In the genomic region with DNA sequence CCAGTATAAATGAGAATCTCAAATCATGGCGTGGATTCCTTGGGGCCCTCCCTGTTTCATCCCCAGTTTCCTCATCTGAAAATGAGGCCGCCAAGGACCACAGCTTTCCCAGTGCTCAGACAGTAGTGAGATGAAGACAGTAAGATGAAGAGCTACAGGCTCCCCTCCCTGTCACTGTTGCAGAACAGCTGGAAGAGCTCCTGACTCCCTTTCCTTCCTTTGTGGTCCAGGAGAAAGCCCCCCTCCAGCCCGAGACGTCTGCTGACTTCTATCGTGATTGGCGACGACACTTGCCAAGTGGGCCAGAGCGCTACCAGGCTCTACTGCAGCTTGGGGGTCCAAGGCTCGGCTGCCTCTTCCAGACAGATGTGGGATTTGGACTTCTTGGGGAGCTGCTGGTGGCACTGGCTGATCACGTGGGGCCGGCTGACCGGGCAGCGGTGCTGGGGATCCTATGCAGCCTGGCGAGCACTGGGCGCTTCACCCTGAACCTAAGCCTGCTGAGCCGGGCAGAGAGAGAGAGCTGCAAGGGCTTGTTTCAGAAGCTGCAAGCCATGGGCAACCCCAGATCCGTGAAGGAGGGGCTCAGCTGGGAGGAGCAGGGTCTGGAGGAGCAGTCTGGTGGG, we compare ENCODE assay signal across 1 cellular context.
TF ChIP-seq lines count a peak whose summit lies in the region.

No MANE protein-coding gene starts in this region.

TF ChIP-seq in K562, 482 proteins besides CTCF, POLR2A, EP300 and RAD21:
- TF ChIP-seq, protein P1, sequence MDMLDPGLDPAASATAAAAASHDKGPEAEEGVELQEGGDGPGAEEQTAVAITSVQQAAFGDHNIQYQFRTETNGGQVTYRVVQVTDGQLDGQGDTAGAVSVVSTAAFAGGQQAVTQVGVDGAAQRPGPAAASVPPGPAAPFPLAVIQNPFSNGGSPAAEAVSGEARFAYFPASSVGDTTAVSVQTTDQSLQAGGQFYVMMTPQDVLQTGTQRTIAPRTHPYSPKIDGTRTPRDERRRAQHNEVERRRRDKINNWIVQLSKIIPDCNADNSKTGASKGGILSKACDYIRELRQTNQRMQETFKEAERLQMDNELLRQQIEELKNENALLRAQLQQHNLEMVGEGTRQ (CRISPR knock-in tag; IDR thresholded peaks at IDR 0.05), result 0 out of 2 replicates have a peak, but pooled peaks have one; percentile 2
- TF ChIP-seq SIRT6 (IDR thresholded peaks at IDR 0.05; ENCODE audit: low read depth, low read length) (no peak), ZBTB5 (IDR thresholded peaks at IDR 0.05) (no peak), ZNF696 (CRISPR knock-in tag; conservative IDR thresholded peaks at IDR 0.05) (no peak), SMAD2 (IDR thresholded peaks at IDR 0.05; ENCODE audit: low read depth, low read length) (no peak), ZNF282 (CRISPR knock-in tag; IDR thresholded peaks at IDR 0.05) (no peak), ELF1 (tag; IDR thresholded peaks at IDR 0.05) (no peak), ZNF398 (CRISPR knock-in tag; IDR thresholded peaks at IDR 0.05) (no peak)
- TF ChIP-seq, protein P2, sequence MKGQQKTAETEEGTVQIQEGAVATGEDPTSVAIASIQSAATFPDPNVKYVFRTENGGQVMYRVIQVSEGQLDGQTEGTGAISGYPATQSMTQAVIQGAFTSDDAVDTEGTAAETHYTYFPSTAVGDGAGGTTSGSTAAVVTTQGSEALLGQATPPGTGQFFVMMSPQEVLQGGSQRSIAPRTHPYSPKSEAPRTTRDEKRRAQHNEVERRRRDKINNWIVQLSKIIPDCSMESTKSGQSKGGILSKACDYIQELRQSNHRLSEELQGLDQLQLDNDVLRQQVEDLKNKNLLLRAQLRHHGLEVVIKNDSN (CRISPR knock-in tag; IDR thresholded peaks at IDR 0.05), result 0 out of 2 replicates have a peak, but pooled peaks have one; percentile 19
- TF ChIP-seq, protein P3, sequence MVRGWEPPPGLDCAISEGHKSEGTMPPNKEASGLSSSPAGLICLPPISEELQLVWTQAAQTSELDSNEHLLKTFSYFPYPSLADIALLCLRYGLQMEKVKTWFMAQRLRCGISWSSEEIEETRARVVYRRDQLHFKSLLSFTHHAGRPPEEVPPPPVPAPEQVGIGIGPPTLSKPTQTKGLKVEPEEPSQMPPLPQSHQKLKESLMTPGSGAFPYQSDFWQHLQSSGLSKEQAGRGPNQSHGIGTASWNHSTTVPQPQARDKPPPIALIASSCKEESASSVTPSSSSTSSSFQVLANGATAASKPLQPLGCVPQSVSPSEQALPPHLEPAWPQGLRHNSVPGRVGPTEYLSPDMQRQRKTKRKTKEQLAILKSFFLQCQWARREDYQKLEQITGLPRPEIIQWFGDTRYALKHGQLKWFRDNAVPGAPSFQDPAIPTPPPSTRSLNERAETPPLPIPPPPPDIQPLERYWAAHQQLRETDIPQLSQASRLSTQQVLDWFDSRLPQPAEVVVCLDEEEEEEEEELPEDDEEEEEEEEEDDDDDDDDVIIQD (CRISPR knock-in tag; IDR thresholded peaks at IDR 0.05), result no peak
- TF ChIP-seq, protein P4, sequence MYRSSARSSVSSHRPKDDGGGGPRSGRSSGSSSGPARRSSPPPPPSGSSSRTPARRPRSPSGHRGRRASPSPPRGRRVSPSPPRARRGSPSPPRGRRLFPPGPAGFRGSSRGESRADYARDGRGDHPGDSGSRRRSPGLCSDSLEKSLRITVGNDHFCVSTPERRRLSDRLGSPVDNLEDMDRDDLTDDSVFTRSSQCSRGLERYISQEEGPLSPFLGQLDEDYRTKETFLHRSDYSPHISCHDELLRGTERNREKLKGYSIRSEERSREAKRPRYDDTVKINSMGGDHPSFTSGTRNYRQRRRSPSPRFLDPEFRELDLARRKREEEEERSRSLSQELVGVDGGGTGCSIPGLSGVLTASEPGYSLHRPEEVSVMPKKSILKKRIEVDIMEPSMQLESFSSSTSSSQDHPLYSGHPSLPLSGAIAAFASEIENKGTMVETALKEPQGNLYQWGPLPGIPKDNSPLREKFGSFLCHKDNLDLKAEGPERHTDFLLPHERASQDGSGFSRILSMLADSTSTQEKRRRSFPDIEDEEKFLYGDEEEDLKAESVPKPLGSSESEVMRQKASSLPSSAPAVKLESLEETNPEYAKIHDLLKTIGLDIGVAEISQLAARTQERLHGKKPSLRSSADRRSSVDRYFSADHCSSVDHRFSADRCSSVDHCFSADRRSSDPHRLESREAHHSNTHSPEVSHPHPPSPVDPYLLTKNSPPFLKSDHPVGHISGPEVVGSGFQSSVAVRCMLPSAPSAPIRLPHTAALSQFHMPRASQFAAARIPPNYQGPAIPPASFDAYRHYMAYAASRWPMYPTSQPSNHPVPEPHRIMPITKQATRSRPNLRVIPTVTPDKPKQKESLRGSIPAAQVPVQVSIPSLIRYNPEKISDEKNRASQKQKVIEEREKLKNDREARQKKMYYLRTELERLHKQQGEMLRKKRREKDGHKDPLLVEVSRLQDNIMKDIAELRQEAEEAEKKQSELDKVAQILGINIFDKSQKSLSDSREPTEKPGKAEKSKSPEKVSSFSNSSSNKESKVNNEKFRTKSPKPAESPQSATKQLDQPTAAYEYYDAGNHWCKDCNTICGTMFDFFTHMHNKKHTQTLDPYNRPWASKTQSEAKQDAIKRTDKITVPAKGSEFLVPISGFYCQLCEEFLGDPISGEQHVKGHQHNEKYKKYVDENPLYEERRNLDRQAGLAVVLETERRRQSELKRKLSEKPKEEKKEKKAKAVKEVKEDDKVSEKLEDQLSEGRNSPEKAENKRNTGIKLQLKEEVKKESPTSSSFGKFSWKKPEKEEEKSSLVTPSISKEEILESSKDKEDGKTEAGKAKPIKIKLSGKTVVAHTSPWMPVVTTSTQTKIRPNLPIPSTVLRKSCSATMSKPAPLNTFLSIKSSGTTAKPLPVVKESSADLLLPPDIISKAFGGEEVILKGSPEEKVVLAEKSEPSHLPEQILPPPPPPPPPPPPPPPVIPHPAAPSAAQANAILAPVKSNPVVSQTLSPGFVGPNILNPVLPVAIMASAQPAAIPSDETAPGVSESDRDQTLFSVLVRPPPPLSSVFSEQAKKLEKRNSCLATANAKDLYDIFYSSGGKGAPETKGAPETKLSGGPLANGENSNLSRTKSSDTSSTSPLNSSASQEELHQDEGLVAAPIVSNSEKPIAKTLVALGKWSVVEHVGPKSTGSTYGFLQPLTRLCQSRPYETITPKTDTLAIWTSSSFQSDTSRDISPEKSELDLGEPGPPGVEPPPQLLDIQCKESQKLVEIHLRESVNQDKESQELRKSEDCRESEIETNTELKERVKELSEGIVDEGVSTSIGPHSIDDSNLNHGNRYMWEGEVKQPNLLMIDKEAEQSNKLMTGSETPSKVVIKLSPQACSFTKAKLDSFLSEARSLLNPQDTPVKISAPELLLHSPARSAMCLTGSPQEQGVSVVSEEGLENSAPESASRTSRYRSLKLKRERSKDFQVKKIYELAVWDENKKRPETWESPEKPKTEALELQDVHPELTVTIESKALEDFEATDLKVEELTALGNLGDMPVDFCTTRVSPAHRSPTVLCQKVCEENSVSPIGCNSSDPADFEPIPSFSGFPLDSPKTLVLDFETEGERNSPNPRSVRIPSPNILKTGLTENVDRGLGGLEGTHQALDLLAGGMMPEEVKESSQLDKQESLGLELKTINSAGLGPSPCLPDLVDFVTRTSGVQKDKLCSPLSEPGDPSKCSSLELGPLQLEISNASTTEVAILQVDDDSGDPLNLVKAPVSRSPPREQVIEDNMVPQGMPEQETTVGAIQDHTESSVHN (IDR thresholded peaks at IDR 0.05; ENCODE audit: borderline replicate concordance in 1 of 2, low read depth in 1 of 2), result no peak
